22 cellular contexts compared by ENCODE assay signal in genomic region chr11:108897071-108897481, GRCh38.
DNase-seq lines count a peak whose midpoint lies in the region; ATAC-seq and TF ChIP-seq lines count a peak whose summit lies in the region.
"Had no signal": no experiment of that assay in that cellular context is flagged by ENCODE, and none has a peak within 500 bp of the region (broad histone marks: within the 10 kb centered on the region; RNA-seq: fewer than 3 reads in every experiment).

No MANE protein-coding gene starts in this region.

- H3K79me2 ChIP-seq in osteoblast (ENCODE audit: insufficient read depth, low read length) = no peaks in the 10 kb centered on the region

- H3K36me3 ChIP-seq in osteoblast (ENCODE audit: insufficient read depth, low read length) (peaks cover 6% of the 10 kb centered on the region), thyroid gland (no peaks in the 10 kb centered on the region)
- H3K36me3 ChIP-seq: ascending aorta, esophagus squamous epithelium, HAP-1 had no signal

- peak overlapping the region; percentile 78 for H3K27ac ChIP-seq in epithelial cell of prostate
- H3K27ac ChIP-seq in osteoblast (ENCODE audit: low read depth, low read length) = peak overlapping the region; percentile 25
- H3K27ac ChIP-seq in thyroid gland = no peak overlapping the region
- H3K27ac ChIP-seq: ascending aorta, esophagus squamous epithelium had no signal

- no peaks in the 10 kb centered on the region for H3K9me3 ChIP-seq in osteoblast (ENCODE audit: low read depth, low read length)
- H3K9me3 ChIP-seq in thyroid gland = no peaks in the 10 kb centered on the region
- H3K9me3 ChIP-seq: ascending aorta, esophagus squamous epithelium, HAP-1 had no signal

- intact Hi-C loops in thyroid gland (cut with DNase I) = no loop called here

- H4K20me1 ChIP-seq in osteoblast (ENCODE audit: insufficient read depth, low read length) = no peaks in the 10 kb centered on the region

- no peak for TF ChIP-seq POLR2A in thyroid gland (IDR thresholded peaks at IDR 0.05)

- 94 to 100% methylated on average over 1 of the region's 1 CpG for WGBS in thyroid gland, 2 donors

- TF ChIP-seq CTCF in osteoblast (IDR thresholded peaks at IDR 0.05; ENCODE audit: extremely low read depth, low read depth, low read length) (no peak), thyroid gland (IDR thresholded peaks at IDR 0.05) (no peak)

- H3K27me3 ChIP-seq in osteoblast (ENCODE audit: insufficient read depth, low read length) (no peaks in the 10 kb centered on the region), thyroid gland (no peaks in the 10 kb centered on the region)
- H3K27me3 ChIP-seq: ascending aorta, esophagus squamous epithelium had no signal

- DNase-seq in EL = peak; percentile 46
- DNase-seq in M059J (ENCODE audit: low read depth) = peak; percentile 79
- no peak for DNase-seq in epithelial cell of prostate (ENCODE audit: low read depth, low spot score)
- no peak for DNase-seq in osteoblast (ENCODE audit: insufficient read length, low spot score, missing footprints)
- no peak for DNase-seq in activated T-cell treated with anti-CD3 and anti-CD28 coated beads, Interleukin-2, amount 50 U/mL, for 48 hours
- no peak for DNase-seq in thyroid gland
- DNase-seq: activated CD4-positive, alpha-beta T cell treated with anti-CD3 and anti-CD28 coated beads for 1 hour; effector CD4-positive, alpha-beta T cell; esophagus squamous epithelium; GDM1; left colon; naive thymus-derived CD8-positive, alpha-beta T cell; NCI-H1105; NCI-H2081; posterior cingulate gyrus; SIG-M5; stimulated activated CD4-positive, alpha-beta T cell treated with anti-CD3 and anti-CD28 coated beads, Interleukin-1b, Interleukin-23, amount 100 ng/mL, for 48 hours; substantia nigra had no signal

- H2AFZ ChIP-seq in osteoblast (ENCODE audit: low read length) = no peak overlapping the region

- H3K4me1 ChIP-seq in osteoblast (ENCODE audit: insufficient read depth, low read length) (peaks cover 18% of the 10 kb centered on the region), thyroid gland (no peaks in the 10 kb centered on the region)
- H3K4me1 ChIP-seq: ascending aorta, HAP-1 had no signal

- H3K4me2 ChIP-seq in osteoblast (ENCODE audit: insufficient read depth, low read length) = peak overlapping the region; percentile 6

- ATAC-seq in HG02642 (IDR thresholded peaks at IDR 0.05; ENCODE audit: poor library complexity, unreplicated experiment) (no peak), HG03342 (IDR thresholded peaks at IDR 0.05; ENCODE audit: unreplicated experiment) (no peak)
- ATAC-seq: left colon; naive thymus-derived CD8-positive, alpha-beta T cell had no signal

- H3K4me3 ChIP-seq in osteoblast (ENCODE audit: insufficient read depth, low read length) (no peak overlapping the region), thyroid gland (replicated peaks in 1 of 3) (no peak overlapping the region)
- H3K4me3 ChIP-seq: ascending aorta, esophagus squamous epithelium, HAP-1 had no signal

Comparison
In these comparisons a context has a peak if more than half of its experiments do, and no peak if none do; other contexts are left out.
1. DNase-seq: peak in EL (single experiment) and M059J (single experiment); none in epithelial cell of prostate (single experiment), osteoblast (single experiment), activated T-cell treated with anti-CD3 and anti-CD28 coated beads, Interleukin-2, amount 50 U/mL, for 48 hours (0 of 2) and thyroid gland (0 of 2).
2. H3K27ac ChIP-seq: peak in epithelial cell of prostate (single experiment) and osteoblast (single experiment); none in thyroid gland (0 of 3).